Comparison of ENCODE assay signal across 8 cellular contexts in the genomic region with DNA sequence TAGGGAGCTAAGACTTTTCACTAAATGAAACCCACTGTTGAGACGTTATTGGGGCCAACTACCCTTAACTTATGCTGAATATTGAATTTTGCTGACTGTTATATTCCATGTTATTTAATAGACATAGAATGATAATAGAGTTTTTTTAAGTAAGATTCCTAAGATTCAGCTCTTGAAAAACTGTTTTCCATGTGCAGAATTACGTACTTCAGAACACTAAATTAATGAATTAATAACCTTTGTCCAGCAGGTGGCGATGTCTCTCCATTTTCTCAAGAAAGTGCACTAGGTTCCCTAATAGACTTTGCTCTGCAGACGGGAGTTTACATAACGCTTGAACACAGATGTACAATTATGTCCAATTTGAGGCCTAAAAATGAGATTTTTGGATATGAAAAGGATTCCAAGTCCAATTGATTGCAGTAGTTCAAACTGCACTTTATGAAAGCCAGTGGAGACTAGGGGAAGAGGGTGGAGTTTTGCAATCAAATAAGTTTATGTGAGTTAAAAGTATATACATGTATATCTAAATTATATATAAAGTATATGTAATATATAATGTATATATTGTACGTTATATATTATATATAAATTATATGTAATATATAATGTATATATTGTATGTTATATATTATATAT.
A peak's percentile ranks its signal among the peaks of the same experiment; 100 is the strongest.
DNase-seq lines count a peak whose midpoint lies in the region; ATAC-seq and TF ChIP-seq lines count a peak whose summit lies in the region.

No MANE protein-coding gene starts in this region.

- DNase-seq in DMS153 (lab: John Stamatoyannopoulos, UW) (peak; percentile 79), NOMO-1 treated with dmso at 0.1 percent for 144 hours (lab: John Stamatoyannopoulos, UW; ENCODE audit: unreplicated experiment) (peak; percentile 72), esophagus squamous epithelium (lab: John Stamatoyannopoulos, UW) (no peak), type B pancreatic cell (ENCODE audit: extremely low spot score, unreplicated experiment) (no peak)
- DNase-seq in Jurkat, Clone E6-1 (ENCODE audit: low read depth, low spot score), result peak; percentile 87
- DNase-seq in activated CD8-positive, alpha-beta memory T cell treated with anti-CD3 and anti-CD28 coated beads, Interleukin-2, amount 10 ng/mL, durations not matched to agents 7 days and 5 days, result peak; percentile 83

- TF ChIP-seq POLR2A in esophagus squamous epithelium (IDR thresholded peaks at IDR 0.05), result no peak

- H3K36me3 Mint-ChIP-seq in activated CD8-positive, alpha-beta memory T cell treated with anti-CD3 and anti-CD28 coated beads, Interleukin-2, amount 10 ng/mL, durations not matched to agents 7 days and 5 days, result peaks cover 32% of the 10 kb centered on the region
- H3K36me3 Mint-ChIP-seq in nephron (ENCODE audit: low read depth) (peaks cover 13% of the 10 kb centered on the region), type B pancreatic cell (no peaks in the 10 kb centered on the region)

- H3K9me3 Mint-ChIP-seq in activated CD8-positive, alpha-beta memory T cell treated with anti-CD3 and anti-CD28 coated beads, Interleukin-2, amount 10 ng/mL, durations not matched to agents 7 days and 5 days (ENCODE audit: low read depth), result peaks cover 5% of the 10 kb centered on the region
- H3K9me3 Mint-ChIP-seq in nephron, result no peaks in the 10 kb centered on the region
- H3K9me3 Mint-ChIP-seq in type B pancreatic cell, result no peaks in the 10 kb centered on the region

- no peak overlapping the region for H3K27ac ChIP-seq in esophagus squamous epithelium

- no peaks in the 10 kb centered on the region for H3K27me3 Mint-ChIP-seq in activated CD8-positive, alpha-beta memory T cell treated with anti-CD3 and anti-CD28 coated beads, Interleukin-2, amount 10 ng/mL, durations not matched to agents 7 days and 5 days
- H3K27me3 Mint-ChIP-seq in nephron (ENCODE audit: low read depth) (no peaks in the 10 kb centered on the region), type B pancreatic cell (no peaks in the 10 kb centered on the region)

- peak; percentile 10 for ATAC-seq in activated CD8-positive, alpha-beta memory T cell treated with anti-CD3 and anti-CD28 coated beads, Interleukin-2, amount 10 ng/mL, durations not matched to agents 7 days and 5 days
- no peak for ATAC-seq in GM18868 (IDR thresholded peaks at IDR 0.05; ENCODE audit: unreplicated experiment)

- peaks cover 55% of the 10 kb centered on the region for H3K4me1 Mint-ChIP-seq in activated CD8-positive, alpha-beta memory T cell treated with anti-CD3 and anti-CD28 coated beads, Interleukin-2, amount 10 ng/mL, durations not matched to agents 7 days and 5 days
- H3K4me1 Mint-ChIP-seq in nephron, result peaks cover 34% of the 10 kb centered on the region
- H3K4me1 Mint-ChIP-seq in type B pancreatic cell (ENCODE audit: unreplicated experiment), result peaks cover 24% of the 10 kb centered on the region

- intact Hi-C loops in esophagus squamous epithelium (cut with DNase I), result loop anchor here (5.0 kb wide), 1 partner anchor 398 kb away; no protein-coding TSS in a partner anchor

- WGBS in esophagus squamous epithelium, 2 donors, result 11% methylated on average over 6 of the region's 6 CpGs

- no peaks in the 10 kb centered on the region for H3K36me3 ChIP-seq in esophagus squamous epithelium

- CTCF ChIA-PET in activated CD8-positive, alpha-beta memory T cell treated with anti-CD3 and anti-CD28 coated beads, Interleukin-2, amount 10 ng/mL, durations not matched to agents 7 days and 5 days (lab: Charles Lee), result interaction anchor here (0.7 to 11.6 kb wide), 29 partner anchors 10 to 516 kb away, joined by 3 to 172 read pairs (median 4); no protein-coding TSS in a partner anchor

- H3K9me3 ChIP-seq in esophagus squamous epithelium, result no peaks in the 10 kb centered on the region

- H3K4me1 ChIP-seq in esophagus squamous epithelium, result peaks cover 0 to 14% (median 7%) of the 10 kb centered on the region in 3 donors

- TF ChIP-seq CTCF in esophagus squamous epithelium (IDR thresholded peaks at IDR 0.05) (peak; percentile 50 to 79 (median 73)), nephron (IDR thresholded peaks at IDR 0.05; ENCODE audit: unreplicated experiment in 3 of 3) (peak; percentile 67 to 75 (median 74)), type B pancreatic cell (conservative IDR thresholded peaks at IDR 0.05) (peak; percentile 90)

- H3K27ac Mint-ChIP-seq in activated CD8-positive, alpha-beta memory T cell treated with anti-CD3 and anti-CD28 coated beads, Interleukin-2, amount 10 ng/mL, durations not matched to agents 7 days and 5 days, result peak overlapping the region; percentile 72
- H3K27ac Mint-ChIP-seq in nephron (peak overlapping the region in 2 of 3 experiments; percentile 2 to 21), type B pancreatic cell (no peak overlapping the region)

- H3K4me3 Mint-ChIP-seq in activated CD8-positive, alpha-beta memory T cell treated with anti-CD3 and anti-CD28 coated beads, Interleukin-2, amount 10 ng/mL, durations not matched to agents 7 days and 5 days, result peak overlapping the region; percentile 32
- no peak overlapping the region for H3K4me3 Mint-ChIP-seq in nephron
- H3K4me3 Mint-ChIP-seq in type B pancreatic cell, result no peak overlapping the region

- no peak overlapping the region for H3K4me3 ChIP-seq in Jurkat, Clone E6-1 (ENCODE audit: low read length)
- H3K4me3 ChIP-seq in esophagus squamous epithelium, result no peak overlapping the region

- no peaks in the 10 kb centered on the region for H3K27me3 ChIP-seq in esophagus squamous epithelium

Comparison
In these comparisons a context has a peak if more than half of its experiments do, and no peak if none do; other contexts are left out.
1. DNase-seq: peak in DMS153 (single experiment), Jurkat, Clone E6-1 (single experiment), NOMO-1 treated with dmso at 0.1 percent for 144 hours (single experiment) and activated CD8-positive, alpha-beta memory T cell treated with anti-CD3 and anti-CD28 coated beads, Interleukin-2, amount 10 ng/mL, durations not matched to agents 7 days and 5 days (single experiment); none in esophagus squamous epithelium (single experiment) and type B pancreatic cell (single experiment).
2. Peak in every context shown above with its lines, with median percentiles within 50 percentile points of each other: CTCF ChIP-seq.